Comparison of ENCODE assay signal across 1 cellular context in the genomic region with DNA sequence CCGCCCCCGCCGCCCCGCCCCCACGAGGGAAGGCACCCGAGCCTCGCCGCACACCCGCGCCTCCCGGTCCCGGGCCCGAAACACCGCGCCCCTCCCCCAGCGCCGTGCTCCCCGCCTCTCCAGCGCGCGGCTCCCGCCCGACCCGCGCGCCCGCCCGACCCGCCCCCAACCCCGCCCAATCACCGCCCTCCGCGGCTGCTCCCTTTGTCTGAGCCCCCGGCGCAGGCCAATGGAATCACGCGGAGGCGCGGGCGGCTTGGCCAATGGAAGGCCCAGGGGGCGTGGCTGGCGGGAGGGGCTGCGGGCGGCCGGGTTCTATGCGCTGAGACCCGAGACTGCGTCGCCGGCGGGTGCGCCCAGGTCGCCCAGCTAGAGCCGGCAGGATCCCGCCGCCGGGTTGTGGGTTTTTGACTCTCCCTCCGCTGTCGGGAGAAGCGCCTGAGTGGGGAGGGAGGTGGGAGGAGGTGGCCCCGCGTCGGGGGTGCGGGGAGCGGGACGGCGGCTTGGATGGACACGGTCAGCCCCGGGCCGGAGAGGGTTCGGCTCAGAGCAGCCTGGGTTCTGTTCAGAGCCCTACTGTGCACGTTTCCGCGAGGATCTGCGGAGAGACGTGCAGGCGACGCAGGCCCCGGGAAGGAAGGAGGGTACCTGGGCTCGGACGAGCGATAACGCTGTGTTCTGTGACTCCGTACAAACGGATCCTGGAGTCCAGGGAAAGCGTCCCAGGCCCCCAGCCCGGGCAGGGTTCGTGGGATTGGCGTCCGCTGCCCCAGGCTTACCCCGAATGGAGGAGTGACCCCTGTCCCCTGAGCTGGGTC.
A peak's percentile ranks its signal among the peaks of the same experiment; 100 is the strongest.
TF ChIP-seq lines count a peak whose summit lies in the region.

No MANE protein-coding gene starts in this region.

TF ChIP-seq in HepG2, 621 proteins besides CTCF, POLR2A, EP300 and RAD21 (continued from another document and continues in another):
- TF ChIP-seq, protein P1, sequence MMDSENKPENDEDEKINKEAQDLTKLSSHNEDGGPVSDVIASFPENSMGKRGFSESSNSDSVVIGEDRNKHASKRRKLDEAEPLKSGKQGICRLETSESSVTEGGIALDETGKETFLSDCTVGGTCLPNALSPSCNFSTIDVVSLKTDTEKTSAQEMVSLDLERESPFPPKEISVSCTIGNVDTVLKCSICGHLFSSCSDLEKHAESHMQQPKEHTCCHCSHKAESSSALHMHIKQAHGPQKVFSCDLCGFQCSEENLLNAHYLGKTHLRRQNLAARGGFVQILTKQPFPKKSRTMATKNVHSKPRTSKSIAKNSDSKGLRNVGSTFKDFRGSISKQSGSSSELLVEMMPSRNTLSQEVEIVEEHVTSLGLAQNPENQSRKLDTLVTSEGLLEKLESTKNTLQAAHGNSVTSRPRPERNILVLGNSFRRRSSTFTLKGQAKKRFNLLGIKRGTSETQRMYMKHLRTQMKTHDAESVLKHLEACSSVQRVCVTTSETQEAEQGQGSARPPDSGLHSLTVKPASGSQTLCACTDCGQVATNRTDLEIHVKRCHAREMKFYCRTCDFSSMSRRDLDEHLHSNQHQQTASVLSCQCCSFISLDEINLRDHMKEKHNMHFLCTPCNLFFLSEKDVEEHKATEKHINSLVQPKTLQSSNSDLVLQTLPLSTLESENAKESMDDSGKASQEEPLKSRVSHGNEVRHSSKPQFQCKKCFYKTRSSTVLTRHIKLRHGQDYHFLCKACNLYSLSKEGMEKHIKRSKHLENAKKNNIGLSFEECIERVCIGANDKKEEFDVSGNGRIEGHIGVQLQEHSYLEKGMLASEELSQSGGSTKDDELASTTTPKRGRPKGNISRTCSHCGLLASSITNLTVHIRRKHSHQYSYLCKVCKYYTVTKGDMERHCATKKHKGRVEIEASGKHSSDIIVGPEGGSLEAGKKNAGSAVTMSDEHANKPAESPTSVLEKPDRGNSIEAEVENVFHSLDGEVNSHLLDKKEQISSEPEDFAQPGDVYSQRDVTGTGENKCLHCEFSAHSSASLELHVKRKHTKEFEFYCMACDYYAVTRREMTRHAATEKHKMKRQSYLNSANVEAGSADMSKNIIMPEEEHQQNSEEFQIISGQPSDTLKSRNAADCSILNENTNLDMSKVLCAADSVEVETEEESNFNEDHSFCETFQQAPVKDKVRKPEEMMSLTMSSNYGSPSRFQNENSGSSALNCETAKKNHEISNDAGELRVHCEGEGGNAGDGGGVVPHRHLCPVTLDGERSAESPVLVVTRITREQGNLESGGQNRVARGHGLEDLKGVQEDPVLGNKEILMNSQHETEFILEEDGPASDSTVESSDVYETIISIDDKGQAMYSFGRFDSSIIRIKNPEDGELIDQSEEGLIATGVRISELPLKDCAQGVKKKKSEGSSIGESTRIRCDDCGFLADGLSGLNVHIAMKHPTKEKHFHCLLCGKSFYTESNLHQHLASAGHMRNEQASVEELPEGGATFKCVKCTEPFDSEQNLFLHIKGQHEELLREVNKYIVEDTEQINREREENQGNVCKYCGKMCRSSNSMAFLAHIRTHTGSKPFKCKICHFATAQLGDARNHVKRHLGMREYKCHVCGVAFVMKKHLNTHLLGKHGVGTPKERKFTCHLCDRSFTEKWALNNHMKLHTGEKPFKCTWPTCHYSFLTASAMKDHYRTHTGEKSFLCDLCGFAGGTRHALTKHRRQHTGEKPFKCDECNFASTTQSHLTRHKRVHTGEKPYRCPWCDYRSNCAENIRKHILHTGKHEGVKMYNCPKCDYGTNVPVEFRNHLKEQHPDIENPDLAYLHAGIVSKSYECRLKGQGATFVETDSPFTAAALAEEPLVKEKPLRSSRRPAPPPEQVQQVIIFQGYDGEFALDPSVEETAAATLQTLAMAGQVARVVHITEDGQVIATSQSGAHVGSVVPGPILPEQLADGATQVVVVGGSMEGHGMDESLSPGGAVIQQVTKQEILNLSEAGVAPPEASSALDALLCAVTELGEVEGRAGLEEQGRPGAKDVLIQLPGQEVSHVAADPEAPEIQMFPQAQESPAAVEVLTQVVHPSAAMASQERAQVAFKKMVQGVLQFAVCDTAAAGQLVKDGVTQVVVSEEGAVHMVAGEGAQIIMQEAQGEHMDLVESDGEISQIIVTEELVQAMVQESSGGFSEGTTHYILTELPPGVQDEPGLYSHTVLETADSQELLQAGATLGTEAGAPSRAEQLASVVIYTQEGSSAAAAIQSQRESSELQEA (CRISPR knock-in tag; IDR thresholded peaks at IDR 0.05; ENCODE audit: not compliant biosample characterization), result peak; percentile 67
- TF ChIP-seq, protein P2, sequence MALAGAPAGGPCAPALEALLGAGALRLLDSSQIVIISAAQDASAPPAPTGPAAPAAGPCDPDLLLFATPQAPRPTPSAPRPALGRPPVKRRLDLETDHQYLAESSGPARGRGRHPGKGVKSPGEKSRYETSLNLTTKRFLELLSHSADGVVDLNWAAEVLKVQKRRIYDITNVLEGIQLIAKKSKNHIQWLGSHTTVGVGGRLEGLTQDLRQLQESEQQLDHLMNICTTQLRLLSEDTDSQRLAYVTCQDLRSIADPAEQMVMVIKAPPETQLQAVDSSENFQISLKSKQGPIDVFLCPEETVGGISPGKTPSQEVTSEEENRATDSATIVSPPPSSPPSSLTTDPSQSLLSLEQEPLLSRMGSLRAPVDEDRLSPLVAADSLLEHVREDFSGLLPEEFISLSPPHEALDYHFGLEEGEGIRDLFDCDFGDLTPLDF (CRISPR knock-in tag; IDR thresholded peaks at IDR 0.05), result no peak
- no peak for TF ChIP-seq ZNF841 (CRISPR knock-in tag; IDR thresholded peaks at IDR 0.05; ENCODE audit: borderline replicate concordance)
- TF ChIP-seq ZNF510 (CRISPR knock-in tag; IDR thresholded peaks at IDR 0.05; ENCODE audit: low read depth), result no peak; the same call in 1 of the 2 replicates
- TF ChIP-seq, protein P3, sequence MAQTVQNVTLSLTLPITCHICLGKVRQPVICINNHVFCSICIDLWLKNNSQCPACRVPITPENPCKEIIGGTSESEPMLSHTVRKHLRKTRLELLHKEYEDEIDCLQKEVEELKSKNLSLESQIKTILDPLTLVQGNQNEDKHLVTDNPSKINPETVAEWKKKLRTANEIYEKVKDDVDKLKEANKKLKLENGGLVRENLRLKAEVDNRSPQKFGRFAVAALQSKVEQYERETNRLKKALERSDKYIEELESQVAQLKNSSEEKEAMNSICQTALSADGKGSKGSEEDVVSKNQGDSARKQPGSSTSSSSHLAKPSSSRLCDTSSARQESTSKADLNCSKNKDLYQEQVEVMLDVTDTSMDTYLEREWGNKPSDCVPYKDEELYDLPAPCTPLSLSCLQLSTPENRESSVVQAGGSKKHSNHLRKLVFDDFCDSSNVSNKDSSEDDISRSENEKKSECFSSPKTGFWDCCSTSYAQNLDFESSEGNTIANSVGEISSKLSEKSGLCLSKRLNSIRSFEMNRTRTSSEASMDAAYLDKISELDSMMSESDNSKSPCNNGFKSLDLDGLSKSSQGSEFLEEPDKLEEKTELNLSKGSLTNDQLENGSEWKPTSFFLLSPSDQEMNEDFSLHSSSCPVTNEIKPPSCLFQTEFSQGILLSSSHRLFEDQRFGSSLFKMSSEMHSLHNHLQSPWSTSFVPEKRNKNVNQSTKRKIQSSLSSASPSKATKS (CRISPR knock-in tag; IDR thresholded peaks at IDR 0.05), result no peak
- TF ChIP-seq JUND (CRISPR knock-in tag; IDR thresholded peaks at IDR 0.05), result no peak
- TF ChIP-seq SP2 (CRISPR knock-in tag; IDR thresholded peaks at IDR 0.05), result peak; percentile 80
- no peak for TF ChIP-seq ZNF616 (CRISPR knock-in tag; IDR thresholded peaks at IDR 0.05; ENCODE audit: low read depth)
- TF ChIP-seq, protein P4, sequence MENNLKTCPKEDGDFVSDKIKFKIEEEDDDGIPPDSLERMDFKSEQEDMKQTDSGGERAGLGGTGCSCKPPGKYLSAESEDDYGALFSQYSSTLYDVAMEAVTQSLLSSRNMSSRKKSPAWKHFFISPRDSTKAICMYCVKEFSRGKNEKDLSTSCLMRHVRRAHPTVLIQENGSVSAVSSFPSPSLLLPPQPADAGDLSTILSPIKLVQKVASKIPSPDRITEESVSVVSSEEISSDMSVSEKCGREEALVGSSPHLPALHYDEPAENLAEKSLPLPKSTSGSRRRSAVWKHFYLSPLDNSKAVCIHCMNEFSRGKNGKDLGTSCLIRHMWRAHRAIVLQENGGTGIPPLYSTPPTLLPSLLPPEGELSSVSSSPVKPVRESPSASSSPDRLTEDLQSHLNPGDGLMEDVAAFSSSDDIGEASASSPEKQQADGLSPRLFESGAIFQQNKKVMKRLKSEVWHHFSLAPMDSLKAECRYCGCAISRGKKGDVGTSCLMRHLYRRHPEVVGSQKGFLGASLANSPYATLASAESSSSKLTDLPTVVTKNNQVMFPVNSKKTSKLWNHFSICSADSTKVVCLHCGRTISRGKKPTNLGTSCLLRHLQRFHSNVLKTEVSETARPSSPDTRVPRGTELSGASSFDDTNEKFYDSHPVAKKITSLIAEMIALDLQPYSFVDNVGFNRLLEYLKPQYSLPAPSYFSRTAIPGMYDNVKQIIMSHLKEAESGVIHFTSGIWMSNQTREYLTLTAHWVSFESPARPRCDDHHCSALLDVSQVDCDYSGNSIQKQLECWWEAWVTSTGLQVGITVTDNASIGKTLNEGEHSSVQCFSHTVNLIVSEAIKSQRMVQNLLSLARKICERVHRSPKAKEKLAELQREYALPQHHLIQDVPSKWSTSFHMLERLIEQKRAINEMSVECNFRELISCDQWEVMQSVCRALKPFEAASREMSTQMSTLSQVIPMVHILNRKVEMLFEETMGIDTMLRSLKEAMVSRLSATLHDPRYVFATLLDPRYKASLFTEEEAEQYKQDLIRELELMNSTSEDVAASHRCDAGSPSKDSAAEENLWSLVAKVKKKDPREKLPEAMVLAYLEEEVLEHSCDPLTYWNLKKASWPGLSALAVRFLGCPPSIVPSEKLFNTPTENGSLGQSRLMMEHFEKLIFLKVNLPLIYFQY (CRISPR knock-in tag; IDR thresholded peaks at IDR 0.05; ENCODE audit: borderline replicate concordance), result peak; percentile 47; the same call in 1 of the 2 replicates
- TF ChIP-seq ZNF709 (CRISPR knock-in tag; IDR thresholded peaks at IDR 0.05), result no peak
- TF ChIP-seq ZBTB38 (CRISPR knock-in tag; IDR thresholded peaks at IDR 0.05), result peak; percentile 44; the same call in 1 of the 2 replicates
- peak; percentile 89; the same call in 1 of the 2 replicates for TF ChIP-seq ZNF274 (CRISPR knock-in tag; IDR thresholded peaks at IDR 0.05)
- peak; percentile 20; the same call in 1 of the 2 replicates for TF ChIP-seq RXRB (CRISPR knock-in tag; IDR thresholded peaks at IDR 0.05; ENCODE audit: borderline replicate concordance)
- peak; percentile 61; the same call in 1 of the 2 replicates for TF ChIP-seq KDM5B (CRISPR knock-in tag; IDR thresholded peaks at IDR 0.05; ENCODE audit: borderline replicate concordance)
- TF ChIP-seq DNMT3B (CRISPR knock-in tag; conservative IDR thresholded peaks at IDR 0.05), result 0 out of 2 replicates have a peak, but pooled peaks have one; percentile 73
- TF ChIP-seq ZSCAN30 (CRISPR knock-in tag; IDR thresholded peaks at IDR 0.05), result 0 out of 2 replicates have a peak, but pooled peaks have one; percentile 70
- TF ChIP-seq, protein P5, sequence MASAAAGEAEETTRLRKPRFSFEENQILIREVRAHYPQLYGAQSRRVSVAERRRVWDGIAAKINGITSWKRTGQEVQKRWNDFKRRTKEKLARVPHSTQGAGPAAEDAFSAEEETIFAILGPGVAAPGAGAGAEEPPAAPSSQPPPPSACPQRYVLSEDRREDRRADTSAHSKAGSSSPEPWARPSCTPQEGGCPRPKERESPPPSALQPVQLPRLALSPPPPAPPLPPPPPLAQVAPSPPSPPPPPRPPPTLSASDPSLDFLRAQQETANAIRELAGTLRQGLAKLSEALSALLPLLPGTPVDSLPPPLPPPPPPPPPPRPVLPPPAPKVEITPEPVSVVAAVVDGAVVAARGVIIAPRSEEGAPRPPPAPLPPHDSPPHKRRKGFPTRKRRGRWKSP (CRISPR knock-in tag; IDR thresholded peaks at IDR 0.05), result no peak; the same call in 1 of the 2 replicates
- TF ChIP-seq RFX5 (IDR thresholded peaks at IDR 0.05; ENCODE audit: low read depth, low read length), result no peak; the same call in 1 of the 2 replicates
- no peak for TF ChIP-seq JDP2 (CRISPR knock-in tag; IDR thresholded peaks at IDR 0.05; ENCODE audit: borderline replicate concordance)
- TF ChIP-seq MLLT10 (CRISPR knock-in tag; IDR thresholded peaks at IDR 0.05), result no peak
- TF ChIP-seq ZNF782 (CRISPR knock-in tag; IDR thresholded peaks at IDR 0.05; ENCODE audit: borderline replicate concordance), result 0 out of 2 replicates have a peak, but pooled peaks have one; percentile 40
- no peak for TF ChIP-seq NBN (conservative IDR thresholded peaks at IDR 0.05)
- TF ChIP-seq, protein P6, sequence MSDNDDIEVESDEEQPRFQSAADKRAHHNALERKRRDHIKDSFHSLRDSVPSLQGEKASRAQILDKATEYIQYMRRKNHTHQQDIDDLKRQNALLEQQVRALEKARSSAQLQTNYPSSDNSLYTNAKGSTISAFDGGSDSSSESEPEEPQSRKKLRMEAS (IDR thresholded peaks at IDR 0.05), result peak; percentile 56
- TF ChIP-seq ZNF839 (CRISPR knock-in tag; IDR thresholded peaks at IDR 0.05; ENCODE audit: borderline replicate concordance), result no peak
- TF ChIP-seq, protein P7, sequence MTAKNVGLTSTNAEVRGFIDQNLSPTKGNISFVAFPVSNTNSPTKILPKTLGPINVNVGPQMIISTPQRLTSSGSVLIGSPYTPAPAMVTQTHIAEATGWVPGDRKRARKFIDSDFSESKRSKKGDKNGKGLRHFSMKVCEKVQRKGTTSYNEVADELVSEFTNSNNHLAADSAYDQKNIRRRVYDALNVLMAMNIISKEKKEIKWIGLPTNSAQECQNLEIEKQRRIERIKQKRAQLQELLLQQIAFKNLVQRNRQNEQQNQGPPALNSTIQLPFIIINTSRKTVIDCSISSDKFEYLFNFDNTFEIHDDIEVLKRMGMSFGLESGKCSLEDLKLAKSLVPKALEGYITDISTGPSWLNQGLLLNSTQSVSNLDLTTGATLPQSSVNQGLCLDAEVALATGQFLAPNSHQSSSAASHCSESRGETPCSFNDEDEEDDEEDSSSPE (CRISPR knock-in tag; IDR thresholded peaks at IDR 0.05), result peak; percentile 23; the same call in 1 of the 2 replicates
- no peak for TF ChIP-seq CREB1 (IDR thresholded peaks at IDR 0.05)
- TF ChIP-seq CREB1 (CRISPR knock-in tag; IDR thresholded peaks at IDR 0.05), result no peak
- TF ChIP-seq ZFP36L1 (CRISPR knock-in tag; IDR thresholded peaks at IDR 0.05), result peak; percentile 61; the same call in 1 of the 2 replicates
- TF ChIP-seq MEIS2 (CRISPR knock-in tag; IDR thresholded peaks at IDR 0.05), result no peak
- no peak for TF ChIP-seq NFRKB (IDR thresholded peaks at IDR 0.05)
- TF ChIP-seq, protein P8, sequence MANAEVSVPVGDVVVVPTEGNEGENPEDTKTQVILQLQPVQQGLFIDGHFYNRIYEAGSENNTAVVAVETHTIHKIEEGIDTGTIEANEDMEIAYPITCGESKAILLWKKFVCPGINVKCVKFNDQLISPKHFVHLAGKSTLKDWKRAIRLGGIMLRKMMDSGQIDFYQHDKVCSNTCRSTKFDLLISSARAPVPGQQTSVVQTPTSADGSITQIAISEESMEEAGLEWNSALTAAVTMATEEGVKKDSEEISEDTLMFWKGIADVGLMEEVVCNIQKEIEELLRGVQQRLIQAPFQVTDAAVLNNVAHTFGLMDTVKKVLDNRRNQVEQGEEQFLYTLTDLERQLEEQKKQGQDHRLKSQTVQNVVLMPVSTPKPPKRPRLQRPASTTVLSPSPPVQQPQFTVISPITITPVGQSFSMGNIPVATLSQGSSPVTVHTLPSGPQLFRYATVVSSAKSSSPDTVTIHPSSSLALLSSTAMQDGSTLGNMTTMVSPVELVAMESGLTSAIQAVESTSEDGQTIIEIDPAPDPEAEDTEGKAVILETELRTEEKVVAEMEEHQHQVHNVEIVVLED (CRISPR knock-in tag; IDR thresholded peaks at IDR 0.05; ENCODE audit: borderline replicate concordance), result peak; percentile 51; the same call in 1 of the 2 replicates
- TF ChIP-seq SAP130 (CRISPR knock-in tag; IDR thresholded peaks at IDR 0.05; ENCODE audit: low read depth), result peak; percentile 71
- TF ChIP-seq SALL2 (CRISPR knock-in tag; IDR thresholded peaks at IDR 0.05), result 0 out of 2 replicates have a peak, but pooled peaks have one; percentile 56
- no peak for TF ChIP-seq ZNF552 (CRISPR knock-in tag; IDR thresholded peaks at IDR 0.05; ENCODE audit: borderline replicate concordance)
- peak; percentile 51; the same call in 1 of the 2 replicates for TF ChIP-seq ZFP41 (CRISPR knock-in tag; IDR thresholded peaks at IDR 0.05; ENCODE audit: borderline replicate concordance)
- TF ChIP-seq GZF1 (CRISPR knock-in tag; IDR thresholded peaks at IDR 0.05), result no peak
